Comparison of ENCODE assay signal across 1 cellular context in the genomic region with DNA sequence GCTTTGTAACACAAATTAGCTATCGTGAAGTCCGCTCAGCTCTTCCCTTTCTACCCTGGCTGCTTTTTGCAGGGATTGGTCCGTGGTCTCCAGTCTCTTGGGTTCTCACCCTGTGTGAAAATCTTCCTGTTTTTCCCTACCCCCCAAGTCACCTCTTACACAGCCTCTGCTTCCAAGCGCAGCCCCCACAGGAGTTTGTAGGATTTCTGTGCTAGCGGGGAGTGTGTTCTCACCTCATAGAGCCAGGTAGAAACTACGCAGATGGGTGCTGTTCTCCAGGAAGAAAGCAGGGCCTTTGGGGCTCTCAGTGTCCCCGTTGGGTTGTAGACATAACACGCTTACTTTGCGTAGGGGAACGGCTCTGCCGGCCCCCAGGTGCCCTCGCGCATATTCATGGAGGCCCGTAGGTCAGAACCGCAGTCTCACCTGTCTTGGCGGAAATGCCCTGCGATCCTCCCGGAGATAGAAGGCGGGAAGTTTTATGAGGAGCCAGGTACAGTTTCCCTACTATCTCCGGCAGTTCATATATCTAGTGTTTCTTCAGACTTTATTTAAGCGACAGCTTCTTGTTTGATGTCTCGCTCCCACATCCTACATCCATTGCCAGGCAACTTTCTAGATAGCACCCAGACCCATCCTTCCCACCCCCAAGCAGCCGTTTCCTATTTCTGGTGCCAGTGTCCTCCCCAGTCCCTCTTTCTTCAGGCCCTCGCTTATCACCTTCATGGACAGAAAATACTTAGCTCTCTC.
TF ChIP-seq lines count a peak whose summit lies in the region.
"Not testable (repeated sequence)": the region's sequence is repeated elsewhere in the genome, so short reads cannot be mapped to it uniquely, and the experiment has no call there.

No MANE protein-coding gene starts in this region.

TF ChIP-seq in K562, 482 proteins besides CTCF, POLR2A, EP300 and RAD21 (continued from another document):
- TF ChIP-seq, protein P1, sequence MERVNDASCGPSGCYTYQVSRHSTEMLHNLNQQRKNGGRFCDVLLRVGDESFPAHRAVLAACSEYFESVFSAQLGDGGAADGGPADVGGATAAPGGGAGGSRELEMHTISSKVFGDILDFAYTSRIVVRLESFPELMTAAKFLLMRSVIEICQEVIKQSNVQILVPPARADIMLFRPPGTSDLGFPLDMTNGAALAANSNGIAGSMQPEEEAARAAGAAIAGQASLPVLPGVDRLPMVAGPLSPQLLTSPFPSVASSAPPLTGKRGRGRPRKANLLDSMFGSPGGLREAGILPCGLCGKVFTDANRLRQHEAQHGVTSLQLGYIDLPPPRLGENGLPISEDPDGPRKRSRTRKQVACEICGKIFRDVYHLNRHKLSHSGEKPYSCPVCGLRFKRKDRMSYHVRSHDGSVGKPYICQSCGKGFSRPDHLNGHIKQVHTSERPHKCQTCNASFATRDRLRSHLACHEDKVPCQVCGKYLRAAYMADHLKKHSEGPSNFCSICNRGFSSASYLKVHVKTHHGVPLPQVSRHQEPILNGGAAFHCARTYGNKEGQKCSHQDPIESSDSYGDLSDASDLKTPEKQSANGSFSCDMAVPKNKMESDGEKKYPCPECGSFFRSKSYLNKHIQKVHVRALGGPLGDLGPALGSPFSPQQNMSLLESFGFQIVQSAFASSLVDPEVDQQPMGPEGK (CRISPR knock-in tag; IDR thresholded peaks at IDR 0.05; ENCODE audit: borderline replicate concordance): 0 out of 2 replicates have a peak, but pooled peaks have one; percentile 10
- TF ChIP-seq FIP1L1 (IDR thresholded peaks at IDR 0.05; ENCODE audit: low read depth, low read length, poor library complexity, severe bottlenecking) (peak; percentile 11), ZNF764 (CRISPR knock-in tag; IDR thresholded peaks at IDR 0.05; ENCODE audit: low read depth) (0 out of 2 replicates have a peak, but pooled peaks have one; percentile 51), CHD1 (IDR thresholded peaks at IDR 0.05; ENCODE audit: low read length) (peak; percentile 70), CSDE1 (IDR thresholded peaks at IDR 0.05) (peak in 1 of 2 experiments; percentile 95; a peak in 2 of 4 replicates), KDM5B (IDR thresholded peaks at IDR 0.05; ENCODE audit: insufficient replicate concordance, low read depth, low read length) (peak; percentile 90), LCOR (CRISPR knock-in tag; IDR thresholded peaks at IDR 0.05) (peak; percentile 90), ZFX (CRISPR knock-in tag; IDR thresholded peaks at IDR 0.05) (peak; percentile 60), FOXK1 (CRISPR knock-in tag; IDR thresholded peaks at IDR 0.05; ENCODE audit: borderline replicate concordance) (peak; percentile 96), MYC (CRISPR knock-in tag; IDR thresholded peaks at IDR 0.05; ENCODE audit: borderline replicate concordance, low read depth) (peak; percentile 51; the same call in 1 of the 2 replicates), POLR2G (IDR thresholded peaks at IDR 0.05; ENCODE audit: low read depth, low read length) (peak; percentile 81), SRF (CRISPR knock-in tag; IDR thresholded peaks at IDR 0.05) (peak in 1 of 2 experiments; percentile 71; a peak in 1 of 4 replicates), FUS (optimal IDR thresholded peaks at IDR 0.05; ENCODE audit: low read depth, low read length) (peak; percentile 86), FOSL1 (tag; conservative IDR thresholded peaks at IDR 0.05) (0 out of 2 replicates have a peak, but pooled peaks have one; percentile 3), CTBP1 (IDR thresholded peaks at IDR 0.05; ENCODE audit: borderline replicate concordance) (0 out of 2 replicates have a peak, but pooled peaks have one; percentile 9), PHF8 (IDR thresholded peaks at IDR 0.05; ENCODE audit: borderline replicate concordance, low read length) (peak; percentile 33; the same call in 1 of the 2 replicates), ZKSCAN8 (CRISPR knock-in tag; IDR thresholded peaks at IDR 0.05) (0 out of 2 replicates have a peak, but pooled peaks have one; percentile 34), GTF2E2 (tag; IDR thresholded peaks at IDR 0.05) (peak; percentile 97), PTBP1 (IDR thresholded peaks at IDR 0.05; ENCODE audit: low read depth, low read length) (0 out of 2 replicates have a peak, but pooled peaks have one; percentile 74), MXI1 (IDR thresholded peaks at IDR 0.05; ENCODE audit: low read depth, low read length) (peak; percentile 54; the same call in 1 of the 2 replicates), ZNF274 (IDR thresholded peaks at IDR 0.05; ENCODE audit: borderline replicate concordance, low read depth, low read length) (peak; percentile 69), ZNF586 (CRISPR knock-in tag; conservative IDR thresholded peaks at IDR 0.05) (0 out of 2 replicates have a peak, but pooled peaks have one; percentile 8), L3MBTL2 (IDR thresholded peaks at IDR 0.05) (peak; percentile 81), TBL1XR1 (IDR thresholded peaks at IDR 0.05; ENCODE audit: low read length in 2 of 2) (peak in 1 of 2 experiments; percentile 18; a peak in 1 of 4 replicates), CBFA2T2 (conservative IDR thresholded peaks at IDR 0.05) (0 out of 2 replicates have a peak, but pooled peaks have one; percentile 8), ZNF780A (CRISPR knock-in tag; IDR thresholded peaks at IDR 0.05) (0 out of 2 replicates have a peak, but pooled peaks have one; percentile 1), NRF1 (conservative IDR thresholded peaks at IDR 0.05 in 1 of 2, IDR thresholded peaks at IDR 0.05 in 1 of 2) (peak; percentile 42 to 54)
- TF ChIP-seq, protein P2, sequence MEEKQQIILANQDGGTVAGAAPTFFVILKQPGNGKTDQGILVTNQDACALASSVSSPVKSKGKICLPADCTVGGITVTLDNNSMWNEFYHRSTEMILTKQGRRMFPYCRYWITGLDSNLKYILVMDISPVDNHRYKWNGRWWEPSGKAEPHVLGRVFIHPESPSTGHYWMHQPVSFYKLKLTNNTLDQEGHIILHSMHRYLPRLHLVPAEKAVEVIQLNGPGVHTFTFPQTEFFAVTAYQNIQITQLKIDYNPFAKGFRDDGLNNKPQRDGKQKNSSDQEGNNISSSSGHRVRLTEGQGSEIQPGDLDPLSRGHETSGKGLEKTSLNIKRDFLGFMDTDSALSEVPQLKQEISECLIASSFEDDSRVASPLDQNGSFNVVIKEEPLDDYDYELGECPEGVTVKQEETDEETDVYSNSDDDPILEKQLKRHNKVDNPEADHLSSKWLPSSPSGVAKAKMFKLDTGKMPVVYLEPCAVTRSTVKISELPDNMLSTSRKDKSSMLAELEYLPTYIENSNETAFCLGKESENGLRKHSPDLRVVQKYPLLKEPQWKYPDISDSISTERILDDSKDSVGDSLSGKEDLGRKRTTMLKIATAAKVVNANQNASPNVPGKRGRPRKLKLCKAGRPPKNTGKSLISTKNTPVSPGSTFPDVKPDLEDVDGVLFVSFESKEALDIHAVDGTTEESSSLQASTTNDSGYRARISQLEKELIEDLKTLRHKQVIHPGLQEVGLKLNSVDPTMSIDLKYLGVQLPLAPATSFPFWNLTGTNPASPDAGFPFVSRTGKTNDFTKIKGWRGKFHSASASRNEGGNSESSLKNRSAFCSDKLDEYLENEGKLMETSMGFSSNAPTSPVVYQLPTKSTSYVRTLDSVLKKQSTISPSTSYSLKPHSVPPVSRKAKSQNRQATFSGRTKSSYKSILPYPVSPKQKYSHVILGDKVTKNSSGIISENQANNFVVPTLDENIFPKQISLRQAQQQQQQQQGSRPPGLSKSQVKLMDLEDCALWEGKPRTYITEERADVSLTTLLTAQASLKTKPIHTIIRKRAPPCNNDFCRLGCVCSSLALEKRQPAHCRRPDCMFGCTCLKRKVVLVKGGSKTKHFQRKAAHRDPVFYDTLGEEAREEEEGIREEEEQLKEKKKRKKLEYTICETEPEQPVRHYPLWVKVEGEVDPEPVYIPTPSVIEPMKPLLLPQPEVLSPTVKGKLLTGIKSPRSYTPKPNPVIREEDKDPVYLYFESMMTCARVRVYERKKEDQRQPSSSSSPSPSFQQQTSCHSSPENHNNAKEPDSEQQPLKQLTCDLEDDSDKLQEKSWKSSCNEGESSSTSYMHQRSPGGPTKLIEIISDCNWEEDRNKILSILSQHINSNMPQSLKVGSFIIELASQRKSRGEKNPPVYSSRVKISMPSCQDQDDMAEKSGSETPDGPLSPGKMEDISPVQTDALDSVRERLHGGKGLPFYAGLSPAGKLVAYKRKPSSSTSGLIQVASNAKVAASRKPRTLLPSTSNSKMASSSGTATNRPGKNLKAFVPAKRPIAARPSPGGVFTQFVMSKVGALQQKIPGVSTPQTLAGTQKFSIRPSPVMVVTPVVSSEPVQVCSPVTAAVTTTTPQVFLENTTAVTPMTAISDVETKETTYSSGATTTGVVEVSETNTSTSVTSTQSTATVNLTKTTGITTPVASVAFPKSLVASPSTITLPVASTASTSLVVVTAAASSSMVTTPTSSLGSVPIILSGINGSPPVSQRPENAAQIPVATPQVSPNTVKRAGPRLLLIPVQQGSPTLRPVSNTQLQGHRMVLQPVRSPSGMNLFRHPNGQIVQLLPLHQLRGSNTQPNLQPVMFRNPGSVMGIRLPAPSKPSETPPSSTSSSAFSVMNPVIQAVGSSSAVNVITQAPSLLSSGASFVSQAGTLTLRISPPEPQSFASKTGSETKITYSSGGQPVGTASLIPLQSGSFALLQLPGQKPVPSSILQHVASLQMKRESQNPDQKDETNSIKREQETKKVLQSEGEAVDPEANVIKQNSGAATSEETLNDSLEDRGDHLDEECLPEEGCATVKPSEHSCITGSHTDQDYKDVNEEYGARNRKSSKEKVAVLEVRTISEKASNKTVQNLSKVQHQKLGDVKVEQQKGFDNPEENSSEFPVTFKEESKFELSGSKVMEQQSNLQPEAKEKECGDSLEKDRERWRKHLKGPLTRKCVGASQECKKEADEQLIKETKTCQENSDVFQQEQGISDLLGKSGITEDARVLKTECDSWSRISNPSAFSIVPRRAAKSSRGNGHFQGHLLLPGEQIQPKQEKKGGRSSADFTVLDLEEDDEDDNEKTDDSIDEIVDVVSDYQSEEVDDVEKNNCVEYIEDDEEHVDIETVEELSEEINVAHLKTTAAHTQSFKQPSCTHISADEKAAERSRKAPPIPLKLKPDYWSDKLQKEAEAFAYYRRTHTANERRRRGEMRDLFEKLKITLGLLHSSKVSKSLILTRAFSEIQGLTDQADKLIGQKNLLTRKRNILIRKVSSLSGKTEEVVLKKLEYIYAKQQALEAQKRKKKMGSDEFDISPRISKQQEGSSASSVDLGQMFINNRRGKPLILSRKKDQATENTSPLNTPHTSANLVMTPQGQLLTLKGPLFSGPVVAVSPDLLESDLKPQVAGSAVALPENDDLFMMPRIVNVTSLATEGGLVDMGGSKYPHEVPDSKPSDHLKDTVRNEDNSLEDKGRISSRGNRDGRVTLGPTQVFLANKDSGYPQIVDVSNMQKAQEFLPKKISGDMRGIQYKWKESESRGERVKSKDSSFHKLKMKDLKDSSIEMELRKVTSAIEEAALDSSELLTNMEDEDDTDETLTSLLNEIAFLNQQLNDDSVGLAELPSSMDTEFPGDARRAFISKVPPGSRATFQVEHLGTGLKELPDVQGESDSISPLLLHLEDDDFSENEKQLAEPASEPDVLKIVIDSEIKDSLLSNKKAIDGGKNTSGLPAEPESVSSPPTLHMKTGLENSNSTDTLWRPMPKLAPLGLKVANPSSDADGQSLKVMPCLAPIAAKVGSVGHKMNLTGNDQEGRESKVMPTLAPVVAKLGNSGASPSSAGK (IDR thresholded peaks at IDR 0.05): peak; percentile 36; the same call in 1 of the 2 replicates
- TF ChIP-seq, protein P3, sequence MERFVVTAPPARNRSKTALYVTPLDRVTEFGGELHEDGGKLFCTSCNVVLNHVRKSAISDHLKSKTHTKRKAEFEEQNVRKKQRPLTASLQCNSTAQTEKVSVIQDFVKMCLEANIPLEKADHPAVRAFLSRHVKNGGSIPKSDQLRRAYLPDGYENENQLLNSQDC (CRISPR knock-in tag; IDR thresholded peaks at IDR 0.05): peak; percentile 93; the same call in 1 of the 2 replicates
- TF ChIP-seq MYC (IDR thresholded peaks at IDR 0.05; ENCODE audit: low read depth, low read length): not testable (repeated sequence)
- TF ChIP-seq, protein P4, sequence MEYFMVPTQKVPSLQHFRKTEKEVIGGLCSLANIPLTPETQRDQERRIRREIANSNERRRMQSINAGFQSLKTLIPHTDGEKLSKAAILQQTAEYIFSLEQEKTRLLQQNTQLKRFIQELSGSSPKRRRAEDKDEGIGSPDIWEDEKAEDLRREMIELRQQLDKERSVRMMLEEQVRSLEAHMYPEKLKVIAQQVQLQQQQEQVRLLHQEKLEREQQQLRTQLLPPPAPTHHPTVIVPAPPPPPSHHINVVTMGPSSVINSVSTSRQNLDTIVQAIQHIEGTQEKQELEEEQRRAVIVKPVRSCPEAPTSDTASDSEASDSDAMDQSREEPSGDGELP (CRISPR knock-in tag; IDR thresholded peaks at IDR 0.05; ENCODE audit: borderline replicate concordance): peak; percentile 55
- TF ChIP-seq, protein P5, sequence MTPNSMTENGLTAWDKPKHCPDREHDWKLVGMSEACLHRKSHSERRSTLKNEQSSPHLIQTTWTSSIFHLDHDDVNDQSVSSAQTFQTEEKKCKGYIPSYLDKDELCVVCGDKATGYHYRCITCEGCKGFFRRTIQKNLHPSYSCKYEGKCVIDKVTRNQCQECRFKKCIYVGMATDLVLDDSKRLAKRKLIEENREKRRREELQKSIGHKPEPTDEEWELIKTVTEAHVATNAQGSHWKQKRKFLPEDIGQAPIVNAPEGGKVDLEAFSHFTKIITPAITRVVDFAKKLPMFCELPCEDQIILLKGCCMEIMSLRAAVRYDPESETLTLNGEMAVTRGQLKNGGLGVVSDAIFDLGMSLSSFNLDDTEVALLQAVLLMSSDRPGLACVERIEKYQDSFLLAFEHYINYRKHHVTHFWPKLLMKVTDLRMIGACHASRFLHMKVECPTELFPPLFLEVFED (CRISPR knock-in tag; conservative IDR thresholded peaks at IDR 0.05): peak; percentile 13
- TF ChIP-seq, protein P6, sequence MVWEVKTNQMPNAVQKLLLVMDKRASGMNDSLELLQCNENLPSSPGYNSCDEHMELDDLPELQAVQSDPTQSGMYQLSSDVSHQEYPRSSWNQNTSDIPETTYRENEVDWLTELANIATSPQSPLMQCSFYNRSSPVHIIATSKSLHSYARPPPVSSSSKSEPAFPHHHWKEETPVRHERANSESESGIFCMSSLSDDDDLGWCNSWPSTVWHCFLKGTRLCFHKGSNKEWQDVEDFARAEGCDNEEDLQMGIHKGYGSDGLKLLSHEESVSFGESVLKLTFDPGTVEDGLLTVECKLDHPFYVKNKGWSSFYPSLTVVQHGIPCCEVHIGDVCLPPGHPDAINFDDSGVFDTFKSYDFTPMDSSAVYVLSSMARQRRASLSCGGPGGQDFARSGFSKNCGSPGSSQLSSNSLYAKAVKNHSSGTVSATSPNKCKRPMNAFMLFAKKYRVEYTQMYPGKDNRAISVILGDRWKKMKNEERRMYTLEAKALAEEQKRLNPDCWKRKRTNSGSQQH (CRISPR knock-in tag; IDR thresholded peaks at IDR 0.05): peak; percentile 48; the same call in 1 of the 2 replicates
- TF ChIP-seq, protein P7, sequence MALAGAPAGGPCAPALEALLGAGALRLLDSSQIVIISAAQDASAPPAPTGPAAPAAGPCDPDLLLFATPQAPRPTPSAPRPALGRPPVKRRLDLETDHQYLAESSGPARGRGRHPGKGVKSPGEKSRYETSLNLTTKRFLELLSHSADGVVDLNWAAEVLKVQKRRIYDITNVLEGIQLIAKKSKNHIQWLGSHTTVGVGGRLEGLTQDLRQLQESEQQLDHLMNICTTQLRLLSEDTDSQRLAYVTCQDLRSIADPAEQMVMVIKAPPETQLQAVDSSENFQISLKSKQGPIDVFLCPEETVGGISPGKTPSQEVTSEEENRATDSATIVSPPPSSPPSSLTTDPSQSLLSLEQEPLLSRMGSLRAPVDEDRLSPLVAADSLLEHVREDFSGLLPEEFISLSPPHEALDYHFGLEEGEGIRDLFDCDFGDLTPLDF (CRISPR knock-in tag; IDR thresholded peaks at IDR 0.05): 0 out of 2 replicates have a peak, but pooled peaks have one; percentile 25
